Comparison of ENCODE assay signal across 16 cellular contexts in genomic region chr2:101744832-101745231, GRCh38. TPM values are rescaled to one million over a fixed set of nuclear protein-coding genes. Genes with fewer than 3 reads are reported as not detected.
A peak's percentile ranks its signal among the peaks of the same experiment; 100 is the strongest.
DNase-seq lines count a peak whose midpoint lies in the region; ATAC-seq and TF ChIP-seq lines count a peak whose summit lies in the region.
"Had no signal": no experiment of that assay in that cellular context is flagged by ENCODE, and none has a peak within 500 bp of the region (broad histone marks: within the 10 kb centered on the region; RNA-seq: fewer than 3 reads in every experiment).

No MANE protein-coding gene starts in this region.

- peaks cover 9% of the 10 kb centered on the region for H3K36me3 Mint-ChIP-seq in activated naive CD4-positive, alpha-beta T cell treated with anti-CD3 and anti-CD28 coated beads for 36 hours (ENCODE audit: low read depth)
- peaks cover 5% of the 10 kb centered on the region for H3K36me3 Mint-ChIP-seq in IgD-negative memory B cell
- H3K36me3 Mint-ChIP-seq in effector memory CD8-positive, alpha-beta T cell (ENCODE audit: insufficient read depth): no peaks in the 10 kb centered on the region
- H3K36me3 Mint-ChIP-seq in stimulated activated memory B cell treated with anti-CD40 and anti-IgM and Interleukin-4, amounts not matched to agents 10 μg/mL and 1 μg/mL and 100 μg/mL, for 72 hours: peaks cover 21% of the 10 kb centered on the region

- intact Hi-C loops in activated naive CD4-positive, alpha-beta T cell treated with anti-CD3 and anti-CD28 coated beads for 36 hours (cut with micrococcal nuclease): loop anchor here (1.0 to 2.0 kb wide), 2 partner anchors 13 to 30 kb away; no protein-coding TSS in a partner anchor

- H3K4me3 Mint-ChIP-seq in activated naive CD4-positive, alpha-beta T cell treated with anti-CD3 and anti-CD28 coated beads for 36 hours: no peak overlapping the region
- peak overlapping the region in 1 of 4 donors; percentile 41 for H3K4me3 Mint-ChIP-seq in IgD-negative memory B cell
- H3K4me3 Mint-ChIP-seq in effector memory CD8-positive, alpha-beta T cell: peak overlapping the region in 1 of 2 donors; percentile 50
- H3K4me3 Mint-ChIP-seq in stimulated activated memory B cell treated with anti-CD40 and anti-IgM and Interleukin-4, amounts not matched to agents 10 μg/mL and 1 μg/mL and 100 μg/mL, for 72 hours: no peak overlapping the region

- DNase-seq in activated naive CD4-positive, alpha-beta T cell treated with anti-CD3 and anti-CD28 coated beads for 36 hours: no peak
- no peak for DNase-seq in activated naive CD4-positive, alpha-beta T cell treated with Interleukin-2 at 50 U/mL for 16 hours
- no peak for DNase-seq in effector memory CD8-positive, alpha-beta T cell
- no peak for DNase-seq in erythroblast (lab: John Stamatoyannopoulos, UW)
- DNase-seq in glomerular visceral epithelial cell (ENCODE audit: extremely low spot score): no peak
- DNase-seq: ACHN; brain microvascular endothelial cell; CD8-positive, alpha-beta memory T cell; DMS79 treated with DMSO at 0.1 percent for 48 hours; heart right ventricle; MM.1S; NCI-H146; SHP77 treated with DMSO at 0.1 percent for 48 hours had no signal

- CTCF ChIA-PET in activated naive CD4-positive, alpha-beta T cell treated with anti-CD3 and anti-CD28 coated beads for 36 hours (lab: Charles Lee): interaction anchor here (0.6 to 1.8 kb wide), 6 partner anchors 9 to 210 kb away, joined by 3 to 6 read pairs (median 3); no protein-coding TSS in a partner anchor

- H3K27ac Mint-ChIP-seq in activated naive CD4-positive, alpha-beta T cell treated with anti-CD3 and anti-CD28 coated beads for 36 hours: peak overlapping the region; percentile 75
- peak overlapping the region; percentile 65 to 87 (median 86) for H3K27ac Mint-ChIP-seq in IgD-negative memory B cell
- peak overlapping the region; percentile 86 to 87 for H3K27ac Mint-ChIP-seq in effector memory CD8-positive, alpha-beta T cell
- H3K27ac Mint-ChIP-seq in stimulated activated memory B cell treated with anti-CD40 and anti-IgM and Interleukin-4, amounts not matched to agents 10 μg/mL and 1 μg/mL and 100 μg/mL, for 72 hours: peak overlapping the region; percentile 65

- no peaks in the 10 kb centered on the region for H3K9me3 Mint-ChIP-seq in activated naive CD4-positive, alpha-beta T cell treated with anti-CD3 and anti-CD28 coated beads for 36 hours
- H3K9me3 Mint-ChIP-seq in IgD-negative memory B cell: no peaks in the 10 kb centered on the region
- H3K9me3 Mint-ChIP-seq in effector memory CD8-positive, alpha-beta T cell: no peaks in the 10 kb centered on the region
- no peaks in the 10 kb centered on the region for H3K9me3 Mint-ChIP-seq in stimulated activated memory B cell treated with anti-CD40 and anti-IgM and Interleukin-4, amounts not matched to agents 10 μg/mL and 1 μg/mL and 100 μg/mL, for 72 hours
- H3K9me3 Mint-ChIP-seq: CD8-positive, alpha-beta memory T cell had no signal

- H3K27me3 Mint-ChIP-seq in activated naive CD4-positive, alpha-beta T cell treated with anti-CD3 and anti-CD28 coated beads for 36 hours (ENCODE audit: low read depth): no peaks in the 10 kb centered on the region
- H3K27me3 Mint-ChIP-seq in IgD-negative memory B cell: no peaks in the 10 kb centered on the region
- no peaks in the 10 kb centered on the region for H3K27me3 Mint-ChIP-seq in effector memory CD8-positive, alpha-beta T cell
- H3K27me3 Mint-ChIP-seq in stimulated activated memory B cell treated with anti-CD40 and anti-IgM and Interleukin-4, amounts not matched to agents 10 μg/mL and 1 μg/mL and 100 μg/mL, for 72 hours: no peaks in the 10 kb centered on the region
- H3K27me3 Mint-ChIP-seq: CD8-positive, alpha-beta memory T cell had no signal

- peaks cover 72% of the 10 kb centered on the region for H3K4me1 Mint-ChIP-seq in activated naive CD4-positive, alpha-beta T cell treated with anti-CD3 and anti-CD28 coated beads for 36 hours (ENCODE audit: low read depth)
- peaks cover 56 to 67% (median 58%) of the 10 kb centered on the region in 3 donors for H3K4me1 Mint-ChIP-seq in IgD-negative memory B cell
- H3K4me1 Mint-ChIP-seq in effector memory CD8-positive, alpha-beta T cell (ENCODE audit: low read depth in 2 of 2): peaks cover 49 to 67% of the 10 kb centered on the region in 2 donors
- peaks cover 79% of the 10 kb centered on the region for H3K4me1 Mint-ChIP-seq in stimulated activated memory B cell treated with anti-CD40 and anti-IgM and Interleukin-4, amounts not matched to agents 10 μg/mL and 1 μg/mL and 100 μg/mL, for 72 hours

- TF ChIP-seq POLR2A in erythroblast (IDR thresholded peaks at IDR 0.05; ENCODE audit: low read length): no peak

- ATAC-seq in effector memory CD8-positive, alpha-beta T cell (replicated peaks): no peak
- no peak for ATAC-seq in stimulated activated memory B cell treated with anti-CD40 and anti-IgM and Interleukin-4, amounts not matched to agents 10 μg/mL and 1 μg/mL and 100 μg/mL, for 72 hours
- ATAC-seq in HG02981 (IDR thresholded peaks at IDR 0.05; ENCODE audit: unreplicated experiment): no peak
- ATAC-seq: heart right ventricle had no signal

RNA-seq across cellular contexts. Expression of gene MAP4K4, which starts 47.3 kb away (rescaled TPM):
- total RNA-seq in activated naive CD4-positive, alpha-beta T cell treated with anti-CD3 and anti-CD28 coated beads for 36 hours: 100 to 1,000 TPM; 126 to 131 TPM
- 9.3 TPM for polyA plus RNA-seq in IgD-negative memory B cell
